ENCODE assay signal across 29 cellular contexts in the genomic region with DNA sequence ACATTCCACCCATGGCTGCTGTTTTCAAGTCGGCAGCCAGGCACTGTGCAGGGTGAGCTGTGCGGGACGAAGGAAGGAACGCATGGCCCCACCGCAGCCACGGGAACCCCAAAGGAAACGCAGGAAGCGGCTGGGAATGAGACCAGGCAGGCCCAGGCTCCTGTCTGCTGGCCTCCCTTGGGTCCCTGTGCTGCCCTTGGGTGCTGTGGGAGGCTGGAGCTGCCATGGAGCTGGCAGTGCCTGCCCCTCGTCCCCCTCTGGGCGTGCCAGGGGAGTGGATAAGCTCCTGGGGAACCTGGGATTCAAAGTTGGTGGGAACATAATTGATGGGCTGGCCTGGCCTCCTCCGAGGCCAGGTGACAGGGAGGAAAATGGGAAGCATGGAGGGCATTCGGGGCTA. TPM values are rescaled to one million over a fixed set of nuclear protein-coding genes. Genes with fewer than 3 reads are reported as not detected.
"Had no signal": no experiment of that assay in that cellular context is flagged by ENCODE, and none has a peak within 500 bp of the region (broad histone marks: within the 10 kb centered on the region; RNA-seq: fewer than 3 reads in every experiment).

No MANE protein-coding gene starts in this region.

- H3K4me3 ChIP-seq: cardiac muscle cell had no signal

- H3K27ac Mint-ChIP-seq: activated B cell treated with CpG ODN at 0.5 μM for 24 hours; activated CD4-positive, alpha-beta memory T cell treated with anti-CD3 and anti-CD28 coated beads for 36 hours; activated naive CD4-positive, alpha-beta T cell treated with anti-CD3 and anti-CD28 coated beads, Interleukin-2, amount 10 ng/mL, durations not matched to agents 7 days and 5 days; activated naive CD8-positive, alpha-beta T cell treated with anti-CD3 and anti-CD28 coated beads for 36 hours; activated T-cell treated with anti-CD3 and anti-CD28 coated beads, Interleukin-2, amount 50 U/mL, for 72 hours; activated T-helper 2 cell treated with anti-CD3 and anti-CD28 coated beads, Interferon-gamma antibody, Interleukin-2, Interleukin-4, amounts not matched to agents 10 μg/mL and 5 μg/mL and 100 μg/mL, durations not matched to agents 14 hours and 24 hours and 36 hours; T-cell had no signal

- H3K27me3 Mint-ChIP-seq: activated CD4-positive, alpha-beta memory T cell treated with anti-CD3 and anti-CD28 coated beads for 36 hours; activated naive CD8-positive, alpha-beta T cell treated with anti-CD3 and anti-CD28 coated beads for 36 hours had no signal

- DNase-seq: activated B cell treated with CpG ODN at 0.5 μM for 24 hours; activated CD4-positive, alpha-beta memory T cell treated with anti-CD3 and anti-CD28 coated beads for 36 hours; activated CD4-positive, alpha-beta T cell treated with anti-CD3 and anti-CD28 coated beads, Interleukin-2, amount 10 ng/mL, durations not matched to agents 7 days and 5 days; activated CD8-positive, alpha-beta memory T cell treated with anti-CD3 and anti-CD28 coated beads for 24 hours; activated gamma-delta T cell treated with Interleukin-2 at 50 U/mL for 16 hours; activated naive CD4-positive, alpha-beta T cell treated with anti-CD3 and anti-CD28 coated beads, Interleukin-2, amount 10 ng/mL, durations not matched to agents 7 days and 5 days; activated naive CD8-positive, alpha-beta T cell treated with anti-CD3 and anti-CD28 coated beads for 36 hours; activated T-cell treated with anti-CD3 and anti-CD28 coated beads, Interleukin-2, amount 50 U/mL, for 72 hours; brain microvascular endothelial cell; Karpas-422; MM.1S; NCI-H1105 treated with DMSO at 0.1 percent for 48 hours; NCI-H1436 treated with DMSO at 0.1 percent for 48 hours; NCI-H187; NCI-H2081 treated with DMSO at 0.1 percent for 48 hours; NCI-H2171; NCI-H2227 treated with DMSO at 0.1 percent for 48 hours; NCI-H446 treated with DMSO at 0.1 percent for 48 hours; NCI-H526; NCI-H82; SIG-M5; T-helper 2 cell; T1000 had no signal

- H3K27ac ChIP-seq: brain microvascular endothelial cell, cardiac muscle cell had no signal

- ATAC-seq: activated T-cell treated with anti-CD3 and anti-CD28 coated beads, Interleukin-2, amount 50 U/mL, for 72 hours; T-cell had no signal

- H3K27me3 ChIP-seq: brain microvascular endothelial cell, cardiac muscle cell had no signal

- H3K36me3 Mint-ChIP-seq: activated CD4-positive, alpha-beta memory T cell treated with anti-CD3 and anti-CD28 coated beads for 36 hours; activated naive CD8-positive, alpha-beta T cell treated with anti-CD3 and anti-CD28 coated beads for 36 hours; T-cell had no signal

- H3K4me3 Mint-ChIP-seq: activated B cell treated with CpG ODN at 0.5 μM for 24 hours; activated CD4-positive, alpha-beta memory T cell treated with anti-CD3 and anti-CD28 coated beads for 36 hours; activated CD4-positive, alpha-beta T cell treated with anti-CD3 and anti-CD28 coated beads, Interleukin-2, amount 10 ng/mL, durations not matched to agents 7 days and 5 days; activated naive CD4-positive, alpha-beta T cell treated with anti-CD3 and anti-CD28 coated beads, Interleukin-2, amount 10 ng/mL, durations not matched to agents 7 days and 5 days; activated naive CD8-positive, alpha-beta T cell treated with anti-CD3 and anti-CD28 coated beads for 36 hours; activated T-cell treated with anti-CD3 and anti-CD28 coated beads, Interleukin-2, amount 50 U/mL, for 72 hours; T-cell had no signal

- H3K36me3 ChIP-seq: brain microvascular endothelial cell, cardiac muscle cell had no signal

RNA-seq across cellular contexts. Expression of gene KRTAP10-4, which starts 5.3 kb away (rescaled TPM):
- total RNA-seq: activated B cell treated with CpG ODN at 0.5 μM for 24 hours; activated CD4-positive, alpha-beta memory T cell treated with anti-CD3 and anti-CD28 coated beads for 36 hours; activated CD4-positive, alpha-beta T cell treated with anti-CD3 and anti-CD28 coated beads, Interleukin-2, amount 10 ng/mL, durations not matched to agents 7 days and 5 days; activated naive CD8-positive, alpha-beta T cell treated with anti-CD3 and anti-CD28 coated beads for 36 hours; activated T-cell treated with anti-CD3 and anti-CD28 coated beads, Interleukin-2, amount 50 U/mL, for 72 hours; activated T-helper 2 cell treated with anti-CD3 and anti-CD28 coated beads, Interferon-gamma antibody, Interleukin-2, Interleukin-4, amounts not matched to agents 10 μg/mL and 5 μg/mL and 100 μg/mL, durations not matched to agents 14 hours and 24 hours and 36 hours; cardiac muscle cell; OCI-LY7; RPMI7951; T-cell had no signal
- polyA plus RNA-seq: adipose tissue had no signal

RNA-seq across cellular contexts. Expression of gene KRTAP10-3, which starts 9.7 kb away (rescaled TPM):
- total RNA-seq: activated B cell treated with CpG ODN at 0.5 μM for 24 hours; activated CD4-positive, alpha-beta memory T cell treated with anti-CD3 and anti-CD28 coated beads for 36 hours; activated CD4-positive, alpha-beta T cell treated with anti-CD3 and anti-CD28 coated beads, Interleukin-2, amount 10 ng/mL, durations not matched to agents 7 days and 5 days; activated naive CD8-positive, alpha-beta T cell treated with anti-CD3 and anti-CD28 coated beads for 36 hours; activated T-cell treated with anti-CD3 and anti-CD28 coated beads, Interleukin-2, amount 50 U/mL, for 72 hours; activated T-helper 2 cell treated with anti-CD3 and anti-CD28 coated beads, Interferon-gamma antibody, Interleukin-2, Interleukin-4, amounts not matched to agents 10 μg/mL and 5 μg/mL and 100 μg/mL, durations not matched to agents 14 hours and 24 hours and 36 hours; cardiac muscle cell; OCI-LY7; RPMI7951; T-cell had no signal
- polyA plus RNA-seq: adipose tissue, cardiac muscle cell had no signal

RNA-seq across cellular contexts. Expression of gene KRTAP10-5, which starts 12.1 kb away (rescaled TPM):
- total RNA-seq: activated B cell treated with CpG ODN at 0.5 μM for 24 hours; activated CD4-positive, alpha-beta memory T cell treated with anti-CD3 and anti-CD28 coated beads for 36 hours; activated CD4-positive, alpha-beta T cell treated with anti-CD3 and anti-CD28 coated beads, Interleukin-2, amount 10 ng/mL, durations not matched to agents 7 days and 5 days; activated naive CD8-positive, alpha-beta T cell treated with anti-CD3 and anti-CD28 coated beads for 36 hours; activated T-cell treated with anti-CD3 and anti-CD28 coated beads, Interleukin-2, amount 50 U/mL, for 72 hours; activated T-helper 2 cell treated with anti-CD3 and anti-CD28 coated beads, Interferon-gamma antibody, Interleukin-2, Interleukin-4, amounts not matched to agents 10 μg/mL and 5 μg/mL and 100 μg/mL, durations not matched to agents 14 hours and 24 hours and 36 hours; cardiac muscle cell; OCI-LY7; RPMI7951; T-cell had no signal
- polyA plus RNA-seq: adipose tissue, cardiac muscle cell had no signal

RNA-seq across cellular contexts. Expression of gene KRTAP10-2, which starts 17.0 kb away (rescaled TPM):
- total RNA-seq: activated B cell treated with CpG ODN at 0.5 μM for 24 hours; activated CD4-positive, alpha-beta memory T cell treated with anti-CD3 and anti-CD28 coated beads for 36 hours; activated CD4-positive, alpha-beta T cell treated with anti-CD3 and anti-CD28 coated beads, Interleukin-2, amount 10 ng/mL, durations not matched to agents 7 days and 5 days; activated naive CD8-positive, alpha-beta T cell treated with anti-CD3 and anti-CD28 coated beads for 36 hours; activated T-cell treated with anti-CD3 and anti-CD28 coated beads, Interleukin-2, amount 50 U/mL, for 72 hours; activated T-helper 2 cell treated with anti-CD3 and anti-CD28 coated beads, Interferon-gamma antibody, Interleukin-2, Interleukin-4, amounts not matched to agents 10 μg/mL and 5 μg/mL and 100 μg/mL, durations not matched to agents 14 hours and 24 hours and 36 hours; cardiac muscle cell; OCI-LY7; RPMI7951; T-cell had no signal

RNA-seq across cellular contexts. Expression of gene KRTAP10-6, which starts 24.0 kb away (rescaled TPM):
- total RNA-seq: activated B cell treated with CpG ODN at 0.5 μM for 24 hours; activated CD4-positive, alpha-beta memory T cell treated with anti-CD3 and anti-CD28 coated beads for 36 hours; activated CD4-positive, alpha-beta T cell treated with anti-CD3 and anti-CD28 coated beads, Interleukin-2, amount 10 ng/mL, durations not matched to agents 7 days and 5 days; activated naive CD8-positive, alpha-beta T cell treated with anti-CD3 and anti-CD28 coated beads for 36 hours; activated T-cell treated with anti-CD3 and anti-CD28 coated beads, Interleukin-2, amount 50 U/mL, for 72 hours; activated T-helper 2 cell treated with anti-CD3 and anti-CD28 coated beads, Interferon-gamma antibody, Interleukin-2, Interleukin-4, amounts not matched to agents 10 μg/mL and 5 μg/mL and 100 μg/mL, durations not matched to agents 14 hours and 24 hours and 36 hours; cardiac muscle cell; OCI-LY7; RPMI7951; T-cell had no signal
- polyA plus RNA-seq: adipose tissue had no signal
